In the genomic region with DNA sequence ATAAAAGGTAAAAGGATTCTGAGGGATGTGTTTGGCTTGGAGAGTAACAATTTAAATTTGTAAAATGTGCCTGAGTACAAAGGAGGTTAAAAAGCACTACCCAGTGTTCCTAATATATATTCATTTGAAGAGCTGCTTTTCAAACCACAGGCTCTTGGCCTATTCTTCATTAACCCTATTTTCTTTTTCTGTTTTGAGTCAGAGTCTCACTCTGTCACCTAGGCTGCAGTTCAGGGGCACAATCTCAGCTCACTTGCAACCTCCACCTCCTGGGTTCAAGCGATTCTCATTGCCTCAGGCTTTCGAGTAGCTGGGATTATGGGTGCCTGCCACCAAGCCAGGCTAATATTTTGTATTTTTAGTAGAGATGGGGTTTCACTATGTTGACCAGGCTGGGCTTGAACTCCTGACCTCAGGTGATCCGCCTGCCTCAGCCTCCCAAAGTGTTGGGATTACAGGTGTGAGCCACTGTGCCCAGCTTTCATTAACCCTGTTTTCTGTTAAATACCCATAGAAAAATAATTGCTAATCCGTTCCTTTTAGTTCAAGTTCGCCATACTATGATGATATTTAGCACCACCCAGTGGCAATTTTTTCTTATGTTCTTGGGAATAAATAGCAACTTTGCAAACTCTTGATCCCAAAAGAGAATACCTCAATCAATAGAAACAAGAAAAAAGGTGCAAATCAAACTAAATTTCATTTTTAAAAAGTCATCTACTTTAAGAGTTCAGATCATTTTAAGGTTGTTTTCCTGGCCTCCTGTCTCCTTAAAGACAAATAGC, we compare ENCODE assay signal across 9 cellular contexts. TPM values are rescaled to one million over a fixed set of nuclear protein-coding genes. Genes with fewer than 3 reads are reported as not detected.
DNase-seq lines count a peak whose midpoint lies in the region; ATAC-seq, FAIRE-seq and TF ChIP-seq lines count a peak whose summit lies in the region.
"Had no signal": no experiment of that assay in that cellular context is flagged by ENCODE, and none has a peak within 500 bp of the region (broad histone marks: within the 10 kb centered on the region; RNA-seq: fewer than 3 reads in every experiment).

No MANE protein-coding gene starts in this region.

- SMC1A ChIA-PET in GM12878 (lab: Charles Lee; ENCODE audit: uncharacterized antibody, unreplicated experiment) = interaction anchor here (0.6 to 2.5 kb wide), 11 partner anchors 10 to 174 kb away, joined by 3 to 19 read pairs (median 4); no protein-coding TSS in a partner anchor

- CTCF ChIA-PET in GM12878 (lab: Yijun Ruan, JAX) = interaction anchor here (0.6 to 2.6 kb wide), 23 partner anchors 10 to 1324 kb away, joined by 3 to 38 read pairs (median 3); a partner anchor contains a TSS
- CTCF ChIA-PET in activated naive CD4-positive, alpha-beta T cell treated with anti-CD3 and anti-CD28 coated beads, Interleukin-2, amount 10 ng/mL, durations not matched to agents 7 days and 5 days (lab: Charles Lee) = interaction anchor here (1.7 kb wide), 1 partner anchor 100 kb away, joined by 12 read pairs; no protein-coding TSS in a partner anchor

- H3K4me3 Mint-ChIP-seq in activated naive CD4-positive, alpha-beta T cell treated with anti-CD3 and anti-CD28 coated beads, Interleukin-2, amount 10 ng/mL, durations not matched to agents 7 days and 5 days = no peak overlapping the region

- no peaks in the 10 kb centered on the region for H3K27me3 Mint-ChIP-seq in activated naive CD4-positive, alpha-beta T cell treated with anti-CD3 and anti-CD28 coated beads, Interleukin-2, amount 10 ng/mL, durations not matched to agents 7 days and 5 days

- peak overlapping the region; percentile 12; the same call in 1 of the 2 replicates for H3K4me3 ChIP-seq in GM12878
- no peak overlapping the region for H3K4me3 ChIP-seq in ascending aorta

- intact Hi-C loops in GM12878 (cut with micrococcal nuclease; ENCODE audit: unreplicated experiment) = loop anchor here (1.0 kb wide), 1 partner anchor 100 kb away; no protein-coding TSS in a partner anchor
- intact Hi-C loops in ascending aorta (cut with DNase I) = loop anchor here (5.0 kb wide), 1 partner anchor 173 kb away; no protein-coding TSS in a partner anchor

- H3K9me3 Mint-ChIP-seq in activated naive CD4-positive, alpha-beta T cell treated with anti-CD3 and anti-CD28 coated beads, Interleukin-2, amount 10 ng/mL, durations not matched to agents 7 days and 5 days = no peaks in the 10 kb centered on the region

- H3K4me1 ChIP-seq in GM12878 (ENCODE audit: control insufficient read depth, insufficient read depth, low read length) (peaks cover 39% of the 10 kb centered on the region), ascending aorta (no peaks in the 10 kb centered on the region)

- H3K36me3 ChIP-seq in GM12878 (ENCODE audit: control insufficient read depth in 2 of 2, insufficient read depth in 2 of 2, low read length in 1 of 2) (peaks cover 0 to 11% of the 10 kb centered on the region in 2 experiments; a peak in 3 of 4 replicates), ascending aorta (peaks cover 3 to 4% of the 10 kb centered on the region in 2 donors)

- H3K4me2 ChIP-seq in GM12878 (ENCODE audit: control insufficient read depth, insufficient read depth) = peak overlapping the region; percentile 72

- WGBS in GM12878 (ENCODE audit: insufficient coverage, insufficient replicate concordance, low lambda C conversion rate, missing lambda C conversion rate) = 0% methylated on average over 5 of the region's 5 CpGs

- in situ Hi-C loops in GM12878 (cut with MboI) = no loop called here

- peak; percentile 55 to 70; a peak in 3 of 4 replicates for TF ChIP-seq EP300 in GM12878 (IDR thresholded peaks at IDR 0.05; ENCODE audit: borderline replicate concordance in 1 of 2, control insufficient read depth in 1 of 2, low read depth in 2 of 2, low read length in 2 of 2)

- H3K27ac ChIP-seq in GM12878 (ENCODE audit: control insufficient read depth, insufficient read depth) (peak overlapping the region; percentile 80), ascending aorta (no peak overlapping the region)
- H3K27ac ChIP-seq: RWPE1 had no signal

- FAIRE-seq in GM12878 (lab: Jason Lieb, UNC) = peak; percentile 84

- ATAC-seq in HG02943 (IDR thresholded peaks at IDR 0.05; ENCODE audit: low read depth, unreplicated experiment) (peak; percentile 69), GM12878 (peak; percentile 90), HG03520 (IDR thresholded peaks at IDR 0.05; ENCODE audit: unreplicated experiment) (no peak)

- TF ChIP-seq CTCF in GM12878 (IDR thresholded peaks at IDR 0.05 in 2 of 3, conservative IDR thresholded peaks at IDR 0.05 in 1 of 3; ENCODE audit: control insufficient read depth in 2 of 3, extremely low read depth in 1 of 3, insufficient read depth in 1 of 3, low read depth in 3 of 3, low read length in 3 of 3) (peak in 2 of 3 experiments; percentile 26 to 29; a peak in 2 of 6 replicates), ascending aorta (IDR thresholded peaks at IDR 0.05) (no peak)

- H3K27me3 ChIP-seq in GM12878 (replicated peaks in 1 of 2; ENCODE audit: control insufficient read depth in 2 of 2, insufficient read depth in 2 of 2, low read length in 1 of 2) = no peaks in the 10 kb centered on the region
- H3K27me3 ChIP-seq in ascending aorta = no peaks in the 10 kb centered on the region

- H3K9me3 ChIP-seq in GM12878 (replicated peaks; ENCODE audit: control insufficient read depth, insufficient read depth, low read length) = peaks cover 4% of the 10 kb centered on the region
- H3K9me3 ChIP-seq in ascending aorta = no peaks in the 10 kb centered on the region

- no peaks in the 10 kb centered on the region for H4K20me1 ChIP-seq in GM12878 (ENCODE audit: control insufficient read depth, insufficient read depth)

- BruUV-seq in GM12878 (replicated peaks; lab: Mats Ljungman, UMichigan) = no TSS peak

- peak; percentile 14 for DNase-seq in stimulated activated CD4-positive, alpha-beta T cell treated with anti-CD3 and anti-CD28 coated beads, Interleukin-15, amount 100 ng/mL, for 24 hours
- no peak for DNase-seq in stimulated activated CD4-positive, alpha-beta T cell treated with anti-CD3 and anti-CD28 coated beads, Interleukin-4, amount 100 ng/mL, for 1 hour
- peak; percentile 72 for DNase-seq in GM12878 (ENCODE audit: low read depth, low spot score)
- no peak for DNase-seq in ascending aorta (ENCODE audit: low spot score in 2 of 2)
- no peak for DNase-seq in COLO668 (lab: John Stamatoyannopoulos, UW; ENCODE audit: unreplicated experiment)
- DNase-seq in activated naive CD4-positive, alpha-beta T cell treated with anti-CD3 and anti-CD28 coated beads, Interleukin-2, amount 10 ng/mL, durations not matched to agents 7 days and 5 days = no peak

- peaks cover 24% of the 10 kb centered on the region for H3K36me3 Mint-ChIP-seq in activated naive CD4-positive, alpha-beta T cell treated with anti-CD3 and anti-CD28 coated beads, Interleukin-2, amount 10 ng/mL, durations not matched to agents 7 days and 5 days

- peaks cover 21% of the 10 kb centered on the region for H3K4me1 Mint-ChIP-seq in activated naive CD4-positive, alpha-beta T cell treated with anti-CD3 and anti-CD28 coated beads, Interleukin-2, amount 10 ng/mL, durations not matched to agents 7 days and 5 days

- POLR2A ChIA-PET in GM12878 (lab: Charles Lee) = interaction anchor here (0.9 to 1.4 kb wide), 4 partner anchors 27 to 120 kb away, joined by 3 to 12 read pairs (median 4); a partner anchor contains a TSS

- H3K79me2 ChIP-seq in GM12878 (ENCODE audit: control insufficient read depth, insufficient read depth, low read length) = peaks cover 12% of the 10 kb centered on the region

- RAD21 ChIA-PET in GM12878 (lab: Charles Lee; ENCODE audit: unreplicated experiment) = interaction anchor here (0.7 to 2.6 kb wide), 10 partner anchors 28 to 359 kb away, joined by 3 to 20 read pairs (median 3); a partner anchor contains a TSS

- peak overlapping the region; percentile 38; the same call in 1 of the 2 replicates for H3K9ac ChIP-seq in GM12878 (ENCODE audit: control insufficient read depth, insufficient read depth, low read length)

- TF ChIP-seq POLR2A in GM12878 (IDR thresholded peaks at IDR 0.05; ENCODE audit: low read depth, low read length) = no peak

- H3K27ac Mint-ChIP-seq in activated naive CD4-positive, alpha-beta T cell treated with anti-CD3 and anti-CD28 coated beads, Interleukin-2, amount 10 ng/mL, durations not matched to agents 7 days and 5 days = no peak overlapping the region

- peak; percentile 42 for TF ChIP-seq RAD21 in GM12878 (IDR thresholded peaks at IDR 0.05; ENCODE audit: insufficient read depth, low read depth, low read length)

- H2AFZ ChIP-seq in GM12878 (ENCODE audit: control insufficient read depth, low read depth, low read length) = no peak overlapping the region

RNA-seq across cellular contexts. Expression of a gene that starts 30.5 kb away (rescaled TPM):
- total RNA-seq in GM12878 (2013; cell fraction: nucleolus; rRNA removed) = 95.3 and 95.8 TPM in 2 replicates
- total RNA-seq in GM12878 (2014; rRNA removed) = 77.9 and 83.8 TPM in 2 replicates
- total RNA-seq in GM12878 (2014; rRNA removed; fragmentation: Illumina TruSeq; extraction: Trizol) = 144 and 146 TPM in 2 replicates
- total RNA-seq in GM12878 (2021) = 77.8 and 88.9 TPM in 2 replicates
- polyA plus RNA-seq in GM12878 (2011; ENCODE audit: low read depth) = 228 TPM
- polyA plus RNA-seq in GM12878 (2011; rRNA removed) = 131 and 193 TPM in 2 replicates
- polyA plus RNA-seq in GM12878 (2011; cell fraction: cytosol; rRNA removed) = 59.4 and 71.0 TPM in 2 replicates
- 53.0 and 53.4 TPM in 2 replicates for polyA plus RNA-seq in GM12878 (2011; cell fraction: nucleus; rRNA removed)
- polyA plus RNA-seq in GM12878 (2012) = 109 and 139 TPM in 2 replicates
- polyA plus RNA-seq in GM12878 (2014; fragmentation: Illumina TruSeq; extraction: Trizol) = 133 and 180 TPM in 2 replicates
- polyA plus RNA-seq in GM12878 (2014; fragmentation: Nextera tagmentation; extraction: Ambion mirVana) = 100 to 1,000 TPM; 294 to 350 TPM
- 123 and 150 TPM in 2 replicates for polyA plus RNA-seq in GM12878 (2014; rRNA removed)
- 100 to 1,000 TPM; 137 to 140 TPM for polyA plus RNA-seq in GM12878 (2016; fragmentation: Nextera tagmentation; extraction: Ambion mirVana)
- polyA minus RNA-seq in GM12878 (2011; rRNA and poly(A)+ RNA removed) = 21.7 and 34.6 TPM in 2 replicates
- 12.8 and 13.6 TPM in 2 replicates for polyA minus RNA-seq in GM12878 (2011; cell fraction: cytosol; rRNA and poly(A)+ RNA removed)
- polyA minus RNA-seq in GM12878 (2011; cell fraction: nucleus; rRNA and poly(A)+ RNA removed) = 10.4 and 16.4 TPM in 2 replicates
- total RNA-seq in ascending aorta = 3.0 TPM

RNA-seq across cellular contexts. Expression of a gene that starts 31.1 kb away (rescaled TPM):
- total RNA-seq in GM12878 (2013; cell fraction: nucleolus; rRNA removed) = 185 and 189 TPM in 2 replicates
- total RNA-seq in GM12878 (2014; rRNA removed) (156 and 165 TPM in 2 replicates), GM12878 (2014; rRNA removed; fragmentation: Illumina TruSeq; extraction: Trizol) (194 TPM in 2 replicates), GM12878 (2021) (290 and 303 TPM in 2 replicates), ascending aorta (45.4 TPM)
- polyA plus RNA-seq in GM12878 (2011; ENCODE audit: low read depth) = 131 TPM
- polyA plus RNA-seq in GM12878 (2011; rRNA removed) (228 and 250 TPM in 2 replicates), GM12878 (2014; fragmentation: Illumina TruSeq; extraction: Trizol) (237 and 297 TPM in 2 replicates), GM12878 (2014; fragmentation: Nextera tagmentation; extraction: Ambion mirVana) (100 to 1,000 TPM; 120 to 234 TPM), GM12878 (2014; rRNA removed) (169 and 177 TPM in 2 replicates), GM12878 (2016; fragmentation: Nextera tagmentation; extraction: Ambion mirVana) (100 to 1,000 TPM; 342 to 357 TPM)
- 127 and 135 TPM in 2 replicates for polyA plus RNA-seq in GM12878 (2011; cell fraction: cytosol; rRNA removed)
- polyA plus RNA-seq in GM12878 (2011; cell fraction: nucleus; rRNA removed) = 156 and 168 TPM in 2 replicates
- polyA plus RNA-seq in GM12878 (2012) = 143 and 197 TPM in 2 replicates
- polyA minus RNA-seq in GM12878 (2011; rRNA and poly(A)+ RNA removed) = 209 and 276 TPM in 2 replicates
- 110 TPM in 2 replicates for polyA minus RNA-seq in GM12878 (2011; cell fraction: cytosol; rRNA and poly(A)+ RNA removed)
- polyA minus RNA-seq in GM12878 (2011; cell fraction: nucleus; rRNA and poly(A)+ RNA removed) = 73.5 and 94.8 TPM in 2 replicates

Comparison
In these comparisons a context has a peak if more than half of its experiments do, and no peak if none do; other contexts are left out.
1. DNase-seq: peak in stimulated activated CD4-positive, alpha-beta T cell treated with anti-CD3 and anti-CD28 coated beads, Interleukin-15, amount 100 ng/mL, for 24 hours (single experiment) and GM12878 (single experiment); none in stimulated activated CD4-positive, alpha-beta T cell treated with anti-CD3 and anti-CD28 coated beads, Interleukin-4, amount 100 ng/mL, for 1 hour (single experiment), ascending aorta (0 of 2), COLO668 (single experiment) and activated naive CD4-positive, alpha-beta T cell treated with anti-CD3 and anti-CD28 coated beads, Interleukin-2, amount 10 ng/mL, durations not matched to agents 7 days and 5 days (single experiment).
2. CTCF ChIP-seq: peak in GM12878 (2 of 3); none in ascending aorta (0 of 3).
3. RNA of a gene that starts 30.5 kb away (total RNA-seq): 77.8 to 146 TPM in GM12878; 3.0 TPM in ascending aorta (single experiment); every median in the first group is over 10 times any median in the second.